5 cellular contexts compared by ENCODE assay signal in the genomic region with DNA sequence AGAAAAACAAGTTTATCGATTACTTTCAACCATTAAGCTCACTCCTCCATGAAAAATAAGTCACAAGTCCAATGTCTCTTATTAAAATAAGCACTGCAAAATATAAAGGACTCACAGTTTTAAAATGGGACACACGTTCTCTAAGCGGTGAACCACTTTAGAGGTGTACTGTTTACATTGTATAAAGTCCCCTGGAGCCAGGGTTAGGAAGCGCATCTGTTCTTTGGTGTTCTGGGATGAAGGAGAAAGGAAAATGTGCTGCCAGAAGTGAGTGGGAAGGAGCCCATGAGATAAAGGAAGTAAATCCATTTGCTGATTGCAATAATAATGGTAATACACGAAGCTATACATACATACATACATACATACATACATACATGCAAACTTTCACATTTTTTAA. TPM values are rescaled to one million over a fixed set of nuclear protein-coding genes. Genes with fewer than 3 reads are reported as not detected.
"Had no signal": no experiment of that assay in that cellular context is flagged by ENCODE, and none has a peak within 500 bp of the region (broad histone marks: within the 10 kb centered on the region; RNA-seq: fewer than 3 reads in every experiment).

No MANE protein-coding gene starts in this region.

RNA-seq across cellular contexts. Expression of a gene that starts 40.6 kb away (rescaled TPM):
- total RNA-seq: HFFc6, HT1080, IMR-90 had no signal
- polyA plus RNA-seq: GM23248, H1, IMR-90 had no signal
